ENCODE assay signal across 22 cellular contexts in genomic region chr9:89920901-89921300, GRCh38.
DNase-seq lines count a peak whose midpoint lies in the region; ATAC-seq and TF ChIP-seq lines count a peak whose summit lies in the region.
"Had no signal": no experiment of that assay in that cellular context is flagged by ENCODE, and none has a peak within 500 bp of the region (broad histone marks: within the 10 kb centered on the region; RNA-seq: fewer than 3 reads in every experiment).

No MANE protein-coding gene starts in this region.

- H3K27ac Mint-ChIP-seq in CD4-positive, alpha-beta memory T cell: no peak overlapping the region
- H3K27ac Mint-ChIP-seq: HFFc6 had no signal

- peaks cover 6 to 15% (median 8%) of the 10 kb centered on the region in 4 donors for H3K4me1 Mint-ChIP-seq in CD4-positive, alpha-beta memory T cell

- no peaks in the 10 kb centered on the region for H3K36me3 Mint-ChIP-seq in CD4-positive, alpha-beta memory T cell
- H3K36me3 Mint-ChIP-seq: CD14-positive monocyte had no signal

- intact Hi-C loops in colonic mucosa (cut with DNase I): loop anchor here (5.0 kb wide), 1 partner anchor 319 kb away; no protein-coding TSS in a partner anchor
- intact Hi-C loops in CD4-positive, alpha-beta memory T cell (cut with micrococcal nuclease): no loop called here

- no peak overlapping the region for H3K4me3 ChIP-seq in parathyroid adenoma (ENCODE audit: low read depth, low read length)
- no peak overlapping the region for H3K4me3 ChIP-seq in colonic mucosa
- H3K4me3 ChIP-seq in CD4-positive, alpha-beta memory T cell (ENCODE audit: low read length in 2 of 2): no peak overlapping the region
- H3K4me3 ChIP-seq: A549, GM23248, SJSA1 had no signal

- no peaks in the 10 kb centered on the region for H3K79me2 ChIP-seq in parathyroid adenoma

- H3K9me3 ChIP-seq in parathyroid adenoma (ENCODE audit: control insufficient read depth, low read length): no peaks in the 10 kb centered on the region
- H3K9me3 ChIP-seq in colonic mucosa: no peaks in the 10 kb centered on the region
- H3K9me3 ChIP-seq in CD4-positive, alpha-beta memory T cell (ENCODE audit: control insufficient read depth in 1 of 2, low read length in 2 of 2): no peaks in the 10 kb centered on the region
- H3K9me3 ChIP-seq: A549, SJSA1 had no signal

- peaks cover 2 to 8% of the 10 kb centered on the region in 2 donors for H3K27me3 Mint-ChIP-seq in CD4-positive, alpha-beta memory T cell

- H3K9me3 Mint-ChIP-seq in CD4-positive, alpha-beta memory T cell: peaks cover 0 to 1% (median 0%) of the 10 kb centered on the region in 8 donors
- H3K9me3 Mint-ChIP-seq: CD14-positive monocyte, H9 had no signal

- ATAC-seq in HG02642 (IDR thresholded peaks at IDR 0.05; ENCODE audit: poor library complexity, unreplicated experiment) (no peak), HG03108 (IDR thresholded peaks at IDR 0.05; ENCODE audit: unreplicated experiment) (no peak)
- ATAC-seq: A549 had no signal

- H3K4me1 ChIP-seq in parathyroid adenoma: peaks cover 25% of the 10 kb centered on the region
- H3K4me1 ChIP-seq in colonic mucosa: no peaks in the 10 kb centered on the region
- H3K4me1 ChIP-seq in CD4-positive, alpha-beta memory T cell (ENCODE audit: insufficient read depth, low read length): no peaks in the 10 kb centered on the region
- H3K4me1 ChIP-seq: A549, SJSA1 had no signal

- H3K27ac ChIP-seq in parathyroid adenoma (peak overlapping the region; percentile 95), colonic mucosa (no peak overlapping the region)
- H3K27ac ChIP-seq in CD4-positive, alpha-beta memory T cell (ENCODE audit: low read depth, low read length): no peak overlapping the region
- H3K27ac ChIP-seq: A549, GM23248, SJSA1 had no signal

- CTCF ChIA-PET in CD4-positive, alpha-beta memory T cell (lab: Charles Lee; ENCODE audit: partially characterized antibody): interaction anchor here (1.0 to 9.5 kb wide), 3 partner anchors 181 to 323 kb away, joined by 3 to 107 read pairs (median 4); partner anchors contain the start of gene GADD45G

- no peak overlapping the region for H2AFZ ChIP-seq in parathyroid adenoma
- H2AFZ ChIP-seq: GM23248 had no signal

- H3K36me3 ChIP-seq in parathyroid adenoma (ENCODE audit: control insufficient read depth, insufficient read depth, low read length): no peaks in the 10 kb centered on the region
- H3K36me3 ChIP-seq in colonic mucosa: no peaks in the 10 kb centered on the region
- H3K36me3 ChIP-seq in CD4-positive, alpha-beta memory T cell (ENCODE audit: insufficient read depth, low read length): no peaks in the 10 kb centered on the region
- H3K36me3 ChIP-seq: SJSA1 had no signal

- no peak for TF ChIP-seq CTCF in parathyroid adenoma (IDR thresholded peaks at IDR 0.05)
- no peak for TF ChIP-seq CTCF in colonic mucosa (IDR thresholded peaks at IDR 0.05)

- no peak overlapping the region for H3K9ac ChIP-seq in parathyroid adenoma
- no peak overlapping the region for H3K9ac ChIP-seq in colonic mucosa (ENCODE audit: low read depth in 2 of 2, low read length in 2 of 2)
- H3K9ac ChIP-seq: GM23248 had no signal

- DNase-seq in ELF-1 (ENCODE audit: low read depth, low spot score): peak; percentile 46
- peak; percentile 25 for DNase-seq in NCI-H69 (lab: John Stamatoyannopoulos, UW)
- peak; percentile 79 for DNase-seq in islet precursor cell
- no peak for DNase-seq in colonic mucosa
- no peak for DNase-seq in CD4-positive, alpha-beta memory T cell
- DNase-seq: AML-193, GM23248, HFFc6, NCI-H1092, NCI-H1417 treated with DMSO at 0.1 percent for 48 hours, NCI-H187 treated with DMSO at 0.1 percent for 48 hours, NCI-H446, NCI-H524 treated with DMSO at 0.1 percent for 48 hours, Right ventricle myocardium superior, RPMI8226 had no signal

- POLR2A ChIA-PET in CD4-positive, alpha-beta memory T cell (lab: Charles Lee; ENCODE audit: partially characterized antibody): no interaction called here

- no peak overlapping the region for H3K4me3 Mint-ChIP-seq in CD4-positive, alpha-beta memory T cell
- H3K4me3 Mint-ChIP-seq: CD14-positive monocyte, H9, HFFc6 had no signal

- H3K27me3 ChIP-seq in parathyroid adenoma (ENCODE audit: control insufficient read depth, insufficient read depth, low read length): no peaks in the 10 kb centered on the region
- H3K27me3 ChIP-seq in colonic mucosa: no peaks in the 10 kb centered on the region
- H3K27me3 ChIP-seq in CD4-positive, alpha-beta memory T cell (ENCODE audit: insufficient read depth, low read length): no peaks in the 10 kb centered on the region
- H3K27me3 ChIP-seq: SJSA1 had no signal

- H3K4me2 ChIP-seq in parathyroid adenoma (ENCODE audit: low read length): peak overlapping the region; percentile 90
- H3K4me2 ChIP-seq: A549 had no signal

Comparison
In these comparisons a context has a peak if more than half of its experiments do, and no peak if none do; other contexts are left out.
1. DNase-seq: peak in ELF-1 (single experiment), NCI-H69 (single experiment) and islet precursor cell (single experiment); none in colonic mucosa (single experiment) and CD4-positive, alpha-beta memory T cell (0 of 5).